ENCODE assay signal across 8 cellular contexts in genomic region chr9:129138476-129139232, GRCh38. TPM values are rescaled to one million over a fixed set of nuclear protein-coding genes. Genes with fewer than 3 reads are reported as not detected.
DNase-seq lines count a peak whose midpoint lies in the region; ATAC-seq and TF ChIP-seq lines count a peak whose summit lies in the region.

No MANE protein-coding gene starts in this region.

- H3K27ac Mint-ChIP-seq in CD8-positive, alpha-beta memory T cell: peak overlapping the region in 7 of 8 donors; percentile 32 to 100 (median 92)
- H3K27ac Mint-ChIP-seq in T-helper 2 cell treated with Interferon-gamma antibody and Interleukin-4, amounts not matched to agents 5 μg/mL and 100 μg/mL, for 36 hours: peak overlapping the region; percentile 95

- no peaks in the 10 kb centered on the region for H3K27me3 ChIP-seq in CD8-positive, alpha-beta memory T cell (ENCODE audit: insufficient read depth, low read length, poor library complexity, severe bottlenecking)
- no peaks in the 10 kb centered on the region for H3K27me3 ChIP-seq in parathyroid adenoma (ENCODE audit: control insufficient read depth, insufficient read depth, low read length)

- no peaks in the 10 kb centered on the region for H3K9me3 ChIP-seq in CD8-positive, alpha-beta memory T cell (ENCODE audit: low read length)
- no peaks in the 10 kb centered on the region for H3K9me3 ChIP-seq in parathyroid adenoma (ENCODE audit: control insufficient read depth, low read length)

- H3K4me3 Mint-ChIP-seq in CD8-positive, alpha-beta memory T cell: peak overlapping the region in 6 of 7 donors; percentile 44 to 92 (median 86)
- H3K4me3 Mint-ChIP-seq in T-helper 2 cell treated with Interferon-gamma antibody and Interleukin-4, amounts not matched to agents 5 μg/mL and 100 μg/mL, for 36 hours: peak overlapping the region; percentile 87

- TF ChIP-seq CTCF in foreskin fibroblast (IDR thresholded peaks at IDR 0.05; ENCODE audit: low read depth, low read length) (no peak), parathyroid adenoma (IDR thresholded peaks at IDR 0.05) (no peak)

- H3K9me3 Mint-ChIP-seq in CD8-positive, alpha-beta memory T cell: no peaks in the 10 kb centered on the region
- H3K9me3 Mint-ChIP-seq in T-helper 2 cell treated with Interferon-gamma antibody and Interleukin-4, amounts not matched to agents 5 μg/mL and 100 μg/mL, for 36 hours: no peaks in the 10 kb centered on the region

- H3K79me2 ChIP-seq in parathyroid adenoma: peaks cover 5% of the 10 kb centered on the region

- POLR2A ChIA-PET in CD8-positive, alpha-beta memory T cell (lab: Charles Lee): interaction anchor here (0.5 to 2.9 kb wide), 5 partner anchors 13 to 748 kb away, joined by 3 to 14 read pairs (median 3); partner anchors contain the start of gene NTMT1

- H3K4me3 ChIP-seq in CD8-positive, alpha-beta memory T cell (ENCODE audit: low read length): no peak overlapping the region
- no peak overlapping the region for H3K4me3 ChIP-seq in foreskin fibroblast (ENCODE audit: low read depth in 1 of 2, low read length in 2 of 2)
- peak overlapping the region; percentile 69 for H3K4me3 ChIP-seq in parathyroid adenoma (ENCODE audit: low read depth, low read length)

- H3K4me1 ChIP-seq in CD8-positive, alpha-beta memory T cell (ENCODE audit: insufficient read depth, low read length): peaks cover 38% of the 10 kb centered on the region
- H3K4me1 ChIP-seq in parathyroid adenoma: peaks cover 38% of the 10 kb centered on the region

- CTCF ChIA-PET in CD8-positive, alpha-beta memory T cell (lab: Charles Lee): interaction anchor here (0.6 to 7.8 kb wide), 24 partner anchors 9 to 672 kb away, joined by 3 to 122 read pairs (median 5); partner anchors contain the start of genes C9orf50, IER5L, MIGA2 and NTMT1

- H3K36me3 ChIP-seq in CD8-positive, alpha-beta memory T cell (ENCODE audit: insufficient read depth, low read length): peaks cover 22% of the 10 kb centered on the region
- H3K36me3 ChIP-seq in parathyroid adenoma (ENCODE audit: control insufficient read depth, insufficient read depth, low read length): no peaks in the 10 kb centered on the region

- peaks cover 0 to 53% (median 5%) of the 10 kb centered on the region in 3 donors for H3K36me3 Mint-ChIP-seq in CD8-positive, alpha-beta memory T cell
- H3K36me3 Mint-ChIP-seq in T-helper 2 cell treated with Interferon-gamma antibody and Interleukin-4, amounts not matched to agents 5 μg/mL and 100 μg/mL, for 36 hours (ENCODE audit: low read depth): peaks cover 33% of the 10 kb centered on the region

- no peak for ATAC-seq in GM18517 (IDR thresholded peaks at IDR 0.05; ENCODE audit: unreplicated experiment)

- H2AFZ ChIP-seq in parathyroid adenoma: peak overlapping the region; percentile 56

- H3K27ac ChIP-seq in CD8-positive, alpha-beta memory T cell (ENCODE audit: low read depth, low read length): no peak overlapping the region
- H3K27ac ChIP-seq in parathyroid adenoma: peak overlapping the region; percentile 100

- peaks cover 25 to 43% (median 29%) of the 10 kb centered on the region in 3 donors for H3K4me1 Mint-ChIP-seq in CD8-positive, alpha-beta memory T cell
- H3K4me1 Mint-ChIP-seq in T-helper 2 cell treated with Interferon-gamma antibody and Interleukin-4, amounts not matched to agents 5 μg/mL and 100 μg/mL, for 36 hours (ENCODE audit: low read depth): peaks cover 37% of the 10 kb centered on the region

- no peaks in the 10 kb centered on the region for H3K27me3 Mint-ChIP-seq in CD8-positive, alpha-beta memory T cell
- H3K27me3 Mint-ChIP-seq in T-helper 2 cell treated with Interferon-gamma antibody and Interleukin-4, amounts not matched to agents 5 μg/mL and 100 μg/mL, for 36 hours (ENCODE audit: low read depth): no peaks in the 10 kb centered on the region

- peak overlapping the region; percentile 55 for H3K4me2 ChIP-seq in parathyroid adenoma (ENCODE audit: low read length)

- DNase-seq in CD8-positive, alpha-beta memory T cell: no peak
- peak; percentile 10 for DNase-seq in T-helper 2 cell treated with Interferon-gamma antibody and Interleukin-4, amounts not matched to agents 5 μg/mL and 100 μg/mL, for 36 hours (ENCODE audit: low spot score)
- DNase-seq in foreskin fibroblast: peak; percentile 57 to 79
- DNase-seq in stimulated activated CD4-positive, alpha-beta T cell treated with anti-CD3 and anti-CD28 coated beads, Interleukin-4, amount 100 ng/mL, for 1 hour: no peak
- DNase-seq in NCI-H446 (lab: John Stamatoyannopoulos, UW): no peak
- no peak for DNase-seq in NCI-H2171 treated with DMSO at 0.1 percent for 48 hours (lab: John Stamatoyannopoulos, UW)

- H3K9ac ChIP-seq in parathyroid adenoma: no peak overlapping the region

RNA-seq across cellular contexts. Expression of gene PTPA, which starts 27.4 kb away (rescaled TPM):
- 100 to 1,000 TPM; 107 to 116 TPM for total RNA-seq in CD8-positive, alpha-beta memory T cell
- polyA plus RNA-seq in CD8-positive, alpha-beta memory T cell: 15.6 TPM

RNA-seq across cellular contexts. Expression of gene CRAT, which starts 28.1 kb away (rescaled TPM):
- total RNA-seq in CD8-positive, alpha-beta memory T cell: 1 to 10 TPM; 9.8 to 10.0 TPM
- polyA plus RNA-seq in CD8-positive, alpha-beta memory T cell: 20.1 TPM

RNA-seq across cellular contexts. Expression of gene IER5L, which starts 39.4 kb away (rescaled TPM):
- 1 to 10 TPM; 2.8 to 3.0 TPM for total RNA-seq in CD8-positive, alpha-beta memory T cell
- polyA plus RNA-seq in CD8-positive, alpha-beta memory T cell: 0.16 TPM

RNA-seq across cellular contexts. Expression of gene DOLPP1, which starts 57.7 kb away (rescaled TPM):
- 10 to 100 TPM; 27.8 to 30.2 TPM for total RNA-seq in CD8-positive, alpha-beta memory T cell
- polyA plus RNA-seq in CD8-positive, alpha-beta memory T cell: 15.3 TPM

Comparison
In these comparisons a context has a peak if more than half of its experiments do, and no peak if none do; other contexts are left out.
1. DNase-seq: peak in T-helper 2 cell treated with Interferon-gamma antibody and Interleukin-4, amounts not matched to agents 5 μg/mL and 100 μg/mL, for 36 hours (single experiment) and foreskin fibroblast (2 of 2); none in CD8-positive, alpha-beta memory T cell (0 of 5), stimulated activated CD4-positive, alpha-beta T cell treated with anti-CD3 and anti-CD28 coated beads, Interleukin-4, amount 100 ng/mL, for 1 hour (single experiment), NCI-H446 (0 of 2) and NCI-H2171 treated with DMSO at 0.1 percent for 48 hours (single experiment).